In the genomic region with DNA sequence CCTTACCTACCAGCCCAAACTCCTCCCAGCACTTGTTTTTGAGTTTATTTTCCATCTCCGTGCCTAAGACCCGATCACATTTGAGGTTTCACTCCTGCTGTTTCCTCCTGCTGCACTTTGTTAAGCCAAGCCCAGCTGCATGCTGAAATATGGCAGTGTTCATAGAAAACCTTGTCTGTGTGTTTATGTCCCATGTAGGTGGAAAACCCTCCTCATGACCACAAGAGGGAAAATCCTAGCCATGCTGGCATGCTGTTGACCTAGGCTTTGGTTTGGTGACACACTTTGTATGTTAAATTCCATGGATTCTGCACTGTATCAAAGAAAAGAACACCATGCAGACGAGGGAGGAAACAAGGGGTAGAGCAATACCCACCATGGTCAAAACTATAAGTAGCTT, we compare ENCODE assay signal across 22 cellular contexts.
"Had no signal": no experiment of that assay in that cellular context is flagged by ENCODE, and none has a peak within 500 bp of the region (broad histone marks: within the 10 kb centered on the region; RNA-seq: fewer than 3 reads in every experiment).

No MANE protein-coding gene starts in this region.

- H3K4me3 ChIP-seq: coronary artery, heart left ventricle, ovary, psoas muscle, testis, upper lobe of left lung had no signal

- H3K4me1 Mint-ChIP-seq: activated naive CD4-positive, alpha-beta T cell treated with anti-CD3 and anti-CD28 coated beads, Interleukin-2, amount 10 ng/mL, durations not matched to agents 7 days and 5 days; memory B cell had no signal

- FAIRE-seq: endometrium, frontal cortex had no signal

- H3K27me3 Mint-ChIP-seq: activated naive CD4-positive, alpha-beta T cell treated with anti-CD3 and anti-CD28 coated beads, Interleukin-2, amount 10 ng/mL, durations not matched to agents 7 days and 5 days had no signal

- H3K27ac Mint-ChIP-seq: activated CD4-positive, alpha-beta T cell treated with anti-CD3 and anti-CD28 coated beads, Interleukin-2, amount 10 ng/mL, durations not matched to agents 24 days and 14 days; activated naive CD4-positive, alpha-beta T cell treated with anti-CD3 and anti-CD28 coated beads, Interleukin-2, amount 10 ng/mL, durations not matched to agents 7 days and 5 days; memory B cell; naive thymus-derived CD4-positive, alpha-beta T cell had no signal

- H3K4me3 Mint-ChIP-seq: activated CD4-positive, alpha-beta T cell treated with anti-CD3 and anti-CD28 coated beads, Interleukin-2, amount 10 ng/mL, durations not matched to agents 24 days and 14 days; activated naive CD4-positive, alpha-beta T cell treated with anti-CD3 and anti-CD28 coated beads, Interleukin-2, amount 10 ng/mL, durations not matched to agents 7 days and 5 days; activated T-cell treated with anti-CD3 and anti-CD28 coated beads, Interleukin-2, amount 50 U/mL, for 4 hours; memory B cell; naive thymus-derived CD4-positive, alpha-beta T cell had no signal

- DNase-seq: activated CD4-positive, alpha-beta T cell treated with anti-CD3 and anti-CD28 coated beads, Interleukin-2, amount 10 ng/mL, durations not matched to agents 24 days and 14 days; activated CD8-positive, alpha-beta memory T cell treated with anti-CD3 and anti-CD28 coated beads, Interleukin-2, amount 50 U/mL, for 4 hours; activated effector memory CD4-positive, alpha-beta T cell treated with Interleukin-2 at 50 U/mL for 16 hours; activated naive CD4-positive, alpha-beta T cell treated with anti-CD3 and anti-CD28 coated beads, Interleukin-2, amount 10 ng/mL, durations not matched to agents 7 days and 5 days; activated T-cell treated with anti-CD3 and anti-CD28 coated beads, Interleukin-2, amount 50 U/mL, for 4 hours; central memory CD4-positive, alpha-beta T cell; heart left ventricle; kidney glomerular epithelial cell; naive thymus-derived CD4-positive, alpha-beta T cell; ovary; psoas muscle; right cardiac atrium; stimulated activated CD4-positive, alpha-beta T cell treated with anti-CD3 and anti-CD28 coated beads, Interleukin-15, amount 100 ng/mL, for 24 hours; stimulated activated CD4-positive, alpha-beta T cell treated with anti-CD3 and anti-CD28 coated beads, Interleukin-2, amount 100 ng/mL, for 48 hours; T-helper 1 cell; T-helper 9 cell; testis had no signal
